9 cellular contexts compared by ENCODE assay signal in genomic region chr5:178203670-178204204, GRCh38. TPM values are rescaled to one million over a fixed set of nuclear protein-coding genes. Genes with fewer than 3 reads are reported as not detected.
A peak's percentile ranks its signal among the peaks of the same experiment; 100 is the strongest.
DNase-seq lines count a peak whose midpoint lies in the region; ATAC-seq, FAIRE-seq and TF ChIP-seq lines count a peak whose summit lies in the region.
"Had no signal": no experiment of that assay in that cellular context is flagged by ENCODE, and none has a peak within 500 bp of the region (broad histone marks: within the 10 kb centered on the region; RNA-seq: fewer than 3 reads in every experiment).

No MANE protein-coding gene starts in this region.

- SMC1A ChIA-PET in GM12878 (lab: Charles Lee; ENCODE audit: uncharacterized antibody, unreplicated experiment), result interaction anchor here (1.1 kb wide), 1 partner anchor 29 kb away, joined by 3 read pairs; the partner anchor contains the start of gene PHYKPL

- H3K4me2 ChIP-seq in GM12878 (ENCODE audit: control insufficient read depth, insufficient read depth), result peak overlapping the region; percentile 90

- H2AFZ ChIP-seq in GM12878 (ENCODE audit: control insufficient read depth, low read depth, low read length), result peak overlapping the region; percentile 91

- peaks cover 15% of the 10 kb centered on the region for H3K4me1 ChIP-seq in GM12878 (ENCODE audit: control insufficient read depth, insufficient read depth, low read length)
- H3K4me1 ChIP-seq in right lobe of liver, result peaks cover 0 to 32% (median 7%) of the 10 kb centered on the region in 4 donors
- H3K4me1 ChIP-seq in tibial artery, result peaks cover 0 to 27% (median 18%) of the 10 kb centered on the region in 4 donors

- in situ Hi-C loops in GM12878 (cut with MboI), result no loop called here

- TF ChIP-seq CTCF in GM12878 (IDR thresholded peaks at IDR 0.05 in 2 of 3, conservative IDR thresholded peaks at IDR 0.05 in 1 of 3; ENCODE audit: control insufficient read depth in 2 of 3, extremely low read depth in 1 of 3, insufficient read depth in 1 of 3, low read depth in 3 of 3, low read length in 3 of 3) (no peak), right lobe of liver (IDR thresholded peaks at IDR 0.05) (no peak), tibial artery (IDR thresholded peaks at IDR 0.05) (no peak)

- H3K36me3 ChIP-seq in GM12878 (ENCODE audit: control insufficient read depth in 2 of 2, insufficient read depth in 2 of 2, low read length in 1 of 2), result peaks cover 13 to 28% of the 10 kb centered on the region in 2 experiments
- H3K36me3 ChIP-seq in right lobe of liver, result peaks cover 7 to 22% (median 17%) of the 10 kb centered on the region in 4 donors
- peaks cover 10 to 31% (median 26%) of the 10 kb centered on the region in 3 donors for H3K36me3 ChIP-seq in tibial artery

- TSS peak; percentile 87 for BruUV-seq in GM12878 (replicated peaks; lab: Mats Ljungman, UMichigan)

- H3K9me3 ChIP-seq in GM12878 (replicated peaks; ENCODE audit: control insufficient read depth, insufficient read depth, low read length) (no peaks in the 10 kb centered on the region), right lobe of liver (no peaks in the 10 kb centered on the region), tibial artery (no peaks in the 10 kb centered on the region)

- ATAC-seq in GM18511 (IDR thresholded peaks at IDR 0.05; ENCODE audit: unreplicated experiment) (peak; percentile 17), HG03457 (IDR thresholded peaks at IDR 0.05; ENCODE audit: unreplicated experiment) (peak; percentile 5), GM12878 (peak; percentile 28), right lobe of liver (peak in 3 of 4 donors; percentile 0 to 1 (median 1))

- POLR2A ChIA-PET in GM12878 (lab: Charles Lee), result interaction anchor here (0.7 to 1.5 kb wide), 6 partner anchors 9 to 88 kb away, joined by 3 to 13 read pairs (median 8); partner anchors contain the start of genes NHP2 and PHYKPL

- H3K27ac ChIP-seq in GM12878 (ENCODE audit: control insufficient read depth, insufficient read depth), result peak overlapping the region; percentile 67
- H3K27ac ChIP-seq in right lobe of liver, result peak overlapping the region in 1 of 3 donors; percentile 53
- peak overlapping the region; percentile 83 to 90 for H3K27ac ChIP-seq in tibial artery

- WGBS in GM12878 (ENCODE audit: insufficient coverage, insufficient replicate concordance, low lambda C conversion rate, missing lambda C conversion rate), result 24% methylated on average over 31 of the region's 31 CpGs
- WGBS in right lobe of liver (ENCODE audit: insufficient coverage, low coverage, low lambda C conversion rate, missing lambda C conversion rate), result under 1% methylated on average over 18 of the region's 31 CpGs

- no peak for TF ChIP-seq RAD21 in GM12878 (IDR thresholded peaks at IDR 0.05; ENCODE audit: insufficient read depth, low read depth, low read length)

- intact Hi-C loops in GM12878 (cut with micrococcal nuclease; ENCODE audit: unreplicated experiment) (no loop called here), right lobe of liver (cut with DNase I) (no loop called here), tibial artery (cut with DNase I; ENCODE audit: low total_unique reads) (loop anchor here (2.0 kb wide), 1 partner anchor 49 kb away; no protein-coding TSS in a partner anchor)

- no peak for FAIRE-seq in GM12878 (lab: Jason Lieb, UNC)

- H3K27me3 ChIP-seq in GM12878 (replicated peaks in 1 of 2; ENCODE audit: control insufficient read depth in 2 of 2, insufficient read depth in 2 of 2, low read length in 1 of 2) (no peaks in the 10 kb centered on the region), right lobe of liver (no peaks in the 10 kb centered on the region), tibial artery (no peaks in the 10 kb centered on the region)

- TF ChIP-seq EP300 in GM12878 (IDR thresholded peaks at IDR 0.05; ENCODE audit: borderline replicate concordance in 1 of 2, control insufficient read depth in 1 of 2, low read depth in 2 of 2, low read length in 2 of 2), result no peak

- H3K9ac ChIP-seq in GM12878 (ENCODE audit: control insufficient read depth, insufficient read depth, low read length), result peak overlapping the region; percentile 84

- no peak for DNase-seq in GM12878 (ENCODE audit: low read depth, low spot score)
- DNase-seq in right lobe of liver, result no peak
- DNase-seq in tibial artery, result no peak
- no peak for DNase-seq in DMS 273 (lab: John Stamatoyannopoulos, UW; ENCODE audit: unreplicated experiment)
- no peak for DNase-seq in DMS79 (lab: John Stamatoyannopoulos, UW)
- no peak for DNase-seq in epidermal melanocyte (ENCODE audit: insufficient read length, low spot score)

- peak overlapping the region; percentile 76 for H3K4me3 ChIP-seq in GM12878
- peak overlapping the region; percentile 84 to 91 (median 91) for H3K4me3 ChIP-seq in right lobe of liver
- peak overlapping the region; percentile 83 to 92 for H3K4me3 ChIP-seq in tibial artery

- peaks cover 24% of the 10 kb centered on the region for H4K20me1 ChIP-seq in GM12878 (ENCODE audit: control insufficient read depth, insufficient read depth)

- TF ChIP-seq POLR2A in GM12878 (IDR thresholded peaks at IDR 0.05; ENCODE audit: low read depth, low read length), result no peak
- TF ChIP-seq POLR2A in right lobe of liver (IDR thresholded peaks at IDR 0.05), result no peak

- H3K79me2 ChIP-seq in GM12878 (ENCODE audit: control insufficient read depth, insufficient read depth, low read length), result peaks cover 48% of the 10 kb centered on the region

- RAD21 ChIA-PET in GM12878 (lab: Charles Lee; ENCODE audit: unreplicated experiment), result no interaction called here

- CTCF ChIA-PET in GM12878 (lab: Yijun Ruan, JAX), result interaction anchor here (1.0 to 1.2 kb wide), 4 partner anchors 10 to 128 kb away, joined by 3 to 5 read pairs (median 4); no protein-coding TSS in a partner anchor

RNA-seq across cellular contexts. Expression of gene HNRNPAB, which starts 0.6 kb away (rescaled TPM):
- total RNA-seq in GM12878 (2013; cell fraction: nucleolus; rRNA removed), result 21.9 and 24.9 TPM in 2 replicates
- total RNA-seq in GM12878 (2014; rRNA removed) (120 and 134 TPM in 2 replicates), GM12878 (2014; rRNA removed; fragmentation: Illumina TruSeq; extraction: Trizol) (167 and 175 TPM in 2 replicates), GM12878 (2021) (311 and 330 TPM in 2 replicates), right lobe of liver (10 to 100 TPM; 44.2 to 96.1 (median 73.5) TPM)
- polyA plus RNA-seq in GM12878 (2011; ENCODE audit: low read depth), result 118 TPM
- polyA plus RNA-seq in GM12878 (2011; rRNA removed) (193 and 198 TPM in 2 replicates), GM12878 (2014; fragmentation: Illumina TruSeq; extraction: Trizol) (262 and 268 TPM in 2 replicates), GM12878 (2014; fragmentation: Nextera tagmentation; extraction: Ambion mirVana) (10 to 100 TPM; 42.3 to 77.6 TPM), GM12878 (2014; rRNA removed) (299 and 332 TPM in 2 replicates), GM12878 (2016; fragmentation: Nextera tagmentation; extraction: Ambion mirVana) (100 to 1,000 TPM; 269 to 302 TPM)
- polyA plus RNA-seq in GM12878 (2011; cell fraction: cytosol; rRNA removed), result 148 and 169 TPM in 2 replicates
- 78.5 and 127 TPM in 2 replicates for polyA plus RNA-seq in GM12878 (2011; cell fraction: nucleus; rRNA removed)
- polyA plus RNA-seq in GM12878 (2012), result 119 and 164 TPM in 2 replicates
- 56.9 and 60.6 TPM in 2 replicates for polyA minus RNA-seq in GM12878 (2011; rRNA and poly(A)+ RNA removed)
- polyA minus RNA-seq in GM12878 (2011; cell fraction: cytosol; rRNA and poly(A)+ RNA removed), result 39.2 and 49.7 TPM in 2 replicates
- polyA minus RNA-seq in GM12878 (2011; cell fraction: nucleus; rRNA and poly(A)+ RNA removed), result 21.6 and 37.5 TPM in 2 replicates

RNA-seq across cellular contexts. Expression of gene GMCL2, which starts 16.6 kb away (rescaled TPM):
- not detected in 2 replicates for total RNA-seq in GM12878 (2013; cell fraction: nucleolus; rRNA removed)
- not detected in 2 replicates for total RNA-seq in GM12878 (2014; rRNA removed)
- total RNA-seq in GM12878 (2014; rRNA removed; fragmentation: Illumina TruSeq; extraction: Trizol), result not detected in 2 replicates
- total RNA-seq in GM12878 (2021), result not detected in 2 replicates
- polyA plus RNA-seq in GM12878 (2011; ENCODE audit: low read depth), result not detected
- 0.04 TPM in 1 of 2 replicates, not detected in the other for polyA plus RNA-seq in GM12878 (2011; rRNA removed)
- polyA plus RNA-seq in GM12878 (2011; cell fraction: cytosol; rRNA removed), result not detected in 2 replicates
- polyA plus RNA-seq in GM12878 (2011; cell fraction: nucleus; rRNA removed), result not detected in 2 replicates
- polyA plus RNA-seq in GM12878 (2012), result not detected in 2 replicates
- polyA plus RNA-seq in GM12878 (2014; fragmentation: Illumina TruSeq; extraction: Trizol), result not detected in 2 replicates
- not detected for polyA plus RNA-seq in GM12878 (2014; fragmentation: Nextera tagmentation; extraction: Ambion mirVana)
- polyA plus RNA-seq in GM12878 (2014; rRNA removed), result not detected in 2 replicates
- polyA plus RNA-seq in GM12878 (2016; fragmentation: Nextera tagmentation; extraction: Ambion mirVana), result under 1 TPM in 1 of 2 experiments, not detected in 1; 0.07 TPM
- not detected in 2 replicates for polyA minus RNA-seq in GM12878 (2011; rRNA and poly(A)+ RNA removed)
- polyA minus RNA-seq in GM12878 (2011; cell fraction: cytosol; rRNA and poly(A)+ RNA removed), result not detected in 2 replicates
- not detected in 2 replicates for polyA minus RNA-seq in GM12878 (2011; cell fraction: nucleus; rRNA and poly(A)+ RNA removed)
- not detected for total RNA-seq in right lobe of liver
- total RNA-seq: T-helper 1 cell treated with Interleukin-12 subunit alpha and Interleukin-12 subunit beta and Interleukin-4 antibody, amounts not matched to agents 30 ng/mL and 1 ng/mL, for 36 hours had no signal

RNA-seq across cellular contexts. Expression of gene PHYKPL, which starts 28.9 kb away (rescaled TPM):
- 144 and 151 TPM in 2 replicates for total RNA-seq in GM12878 (2013; cell fraction: nucleolus; rRNA removed)
- total RNA-seq in GM12878 (2014; rRNA removed) (25.2 and 26.6 TPM in 2 replicates), GM12878 (2014; rRNA removed; fragmentation: Illumina TruSeq; extraction: Trizol) (23.3 and 23.5 TPM in 2 replicates), GM12878 (2021) (36.1 and 45.1 TPM in 2 replicates), right lobe of liver (100 to 1,000 TPM in 3 of 6 experiments, 10 to 100 TPM in 3; 64.3 to 133 (median 85.8) TPM)
- 16.0 TPM for polyA plus RNA-seq in GM12878 (2011; ENCODE audit: low read depth)
- polyA plus RNA-seq in GM12878 (2011; rRNA removed) (39.9 and 53.9 TPM in 2 replicates), GM12878 (2014; fragmentation: Illumina TruSeq; extraction: Trizol) (17.3 and 22.9 TPM in 2 replicates), GM12878 (2014; fragmentation: Nextera tagmentation; extraction: Ambion mirVana) (1 to 10 TPM; 4.5 to 7.9 TPM), GM12878 (2014; rRNA removed) (40.6 and 42.3 TPM in 2 replicates), GM12878 (2016; fragmentation: Nextera tagmentation; extraction: Ambion mirVana) (10 to 100 TPM; 26.0 to 29.0 TPM)
- polyA plus RNA-seq in GM12878 (2011; cell fraction: cytosol; rRNA removed), result 37.9 and 49.1 TPM in 2 replicates
- 213 and 242 TPM in 2 replicates for polyA plus RNA-seq in GM12878 (2011; cell fraction: nucleus; rRNA removed)
- polyA plus RNA-seq in GM12878 (2012), result 34.1 and 38.8 TPM in 2 replicates
- polyA minus RNA-seq in GM12878 (2011; rRNA and poly(A)+ RNA removed), result 63.2 and 88.8 TPM in 2 replicates
- polyA minus RNA-seq in GM12878 (2011; cell fraction: cytosol; rRNA and poly(A)+ RNA removed), result 9.1 and 13.4 TPM in 2 replicates
- polyA minus RNA-seq in GM12878 (2011; cell fraction: nucleus; rRNA and poly(A)+ RNA removed), result 79.1 and 138 TPM in 2 replicates

RNA-seq across cellular contexts. Expression of gene NHP2, which starts 50.1 kb away (rescaled TPM):
- total RNA-seq in GM12878 (2013; cell fraction: nucleolus; rRNA removed), result 53.0 and 54.1 TPM in 2 replicates
- total RNA-seq in GM12878 (2014; rRNA removed), result 284 and 305 TPM in 2 replicates
- 132 and 163 TPM in 2 replicates for total RNA-seq in GM12878 (2014; rRNA removed; fragmentation: Illumina TruSeq; extraction: Trizol)
- 233 TPM in 2 replicates for total RNA-seq in GM12878 (2021)
- 141 TPM for polyA plus RNA-seq in GM12878 (2011; ENCODE audit: low read depth)
- polyA plus RNA-seq in GM12878 (2011; rRNA removed), result 112 and 130 TPM in 2 replicates
- 200 and 227 TPM in 2 replicates for polyA plus RNA-seq in GM12878 (2011; cell fraction: cytosol; rRNA removed)
- polyA plus RNA-seq in GM12878 (2011; cell fraction: nucleus; rRNA removed), result 129 and 130 TPM in 2 replicates
- polyA plus RNA-seq in GM12878 (2012), result 153 and 166 TPM in 2 replicates
- polyA plus RNA-seq in GM12878 (2014; fragmentation: Illumina TruSeq; extraction: Trizol), result 46.4 and 97.3 TPM in 2 replicates
- polyA plus RNA-seq in GM12878 (2014; fragmentation: Nextera tagmentation; extraction: Ambion mirVana), result 100 to 1,000 TPM in 1 of 2 experiments, 10 to 100 TPM in 1; 39.2 to 127 TPM
- polyA plus RNA-seq in GM12878 (2014; rRNA removed), result 277 and 301 TPM in 2 replicates
- polyA plus RNA-seq in GM12878 (2016; fragmentation: Nextera tagmentation; extraction: Ambion mirVana), result 100 to 1,000 TPM; 485 to 513 TPM
- polyA minus RNA-seq in GM12878 (2011; rRNA and poly(A)+ RNA removed), result 50.3 and 72.8 TPM in 2 replicates
- 57.3 and 62.9 TPM in 2 replicates for polyA minus RNA-seq in GM12878 (2011; cell fraction: cytosol; rRNA and poly(A)+ RNA removed)
- 35.5 and 50.4 TPM in 2 replicates for polyA minus RNA-seq in GM12878 (2011; cell fraction: nucleus; rRNA and poly(A)+ RNA removed)
- total RNA-seq in right lobe of liver, result 100 to 1,000 TPM in 2 of 6 experiments, 10 to 100 TPM in 4; 35.5 to 174 (median 43.9) TPM
